ENCODE assay signal across 35 cellular contexts in the genomic region with DNA sequence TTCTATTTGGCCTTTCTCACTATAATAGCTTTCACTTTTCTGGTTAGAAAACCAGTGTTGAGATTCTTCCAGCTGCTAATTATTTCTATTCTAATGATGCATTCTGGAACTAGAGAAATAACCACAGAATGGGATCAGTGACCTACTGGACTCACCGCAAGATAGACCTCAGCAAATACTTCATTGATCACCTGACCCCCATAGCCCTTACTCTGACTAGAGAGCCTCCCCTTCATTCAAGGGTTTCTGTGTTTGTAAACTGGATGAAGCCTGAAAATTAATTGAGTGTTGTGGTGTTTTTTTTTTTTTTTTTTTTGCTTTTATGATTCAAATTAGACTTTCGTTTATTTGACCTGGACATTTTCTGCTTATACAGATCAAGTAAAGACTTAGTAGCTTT.
"Had no signal": no experiment of that assay in that cellular context is flagged by ENCODE, and none has a peak within 500 bp of the region (broad histone marks: within the 10 kb centered on the region; RNA-seq: fewer than 3 reads in every experiment).

No MANE protein-coding gene starts in this region.

- H3K4me3 ChIP-seq: MG63 had no signal

- DNase-seq: Karpas-422, Kasumi-1, MG63, MM.1S, MV-4-11, NCI-H1048, NCI-H1092, NCI-H1092 treated with DMSO at 0.1 percent for 48 hours, NCI-H1105, NCI-H1105 treated with DMSO at 0.1 percent for 48 hours, NCI-H1417, NCI-H1417 treated with DMSO at 0.1 percent for 48 hours, NCI-H1436, NCI-H1436 treated with DMSO at 0.1 percent for 48 hours, NCI-H146, NCI-H1694, NCI-H1694 treated with DMSO at 0.1 percent for 48 hours, NCI-H187, NCI-H187 treated with DMSO at 0.1 percent for 48 hours, NCI-H1930, NCI-H2029, NCI-H2029 treated with DMSO at 0.1 percent for 48 hours, NCI-H2081, NCI-H2081 treated with DMSO at 0.1 percent for 48 hours, NCI-H2107, NCI-H2171, NCI-H2171 treated with DMSO at 0.1 percent for 48 hours, NCI-H2227 treated with DMSO at 0.1 percent for 48 hours, NCI-H226, NCI-H345, NCI-H446, NCI-H446 treated with DMSO at 0.1 percent for 48 hours, NCI-H510A, NCI-H510A treated with DMSO at 0.1 percent for 48 hours, NCI-H524 had no signal

- H3K9me3 ChIP-seq: MG63 had no signal

- H3K36me3 ChIP-seq: MG63 had no signal

- H3K27me3 ChIP-seq: MG63 had no signal
